ENCODE assay signal across 1 cellular context in the genomic region with DNA sequence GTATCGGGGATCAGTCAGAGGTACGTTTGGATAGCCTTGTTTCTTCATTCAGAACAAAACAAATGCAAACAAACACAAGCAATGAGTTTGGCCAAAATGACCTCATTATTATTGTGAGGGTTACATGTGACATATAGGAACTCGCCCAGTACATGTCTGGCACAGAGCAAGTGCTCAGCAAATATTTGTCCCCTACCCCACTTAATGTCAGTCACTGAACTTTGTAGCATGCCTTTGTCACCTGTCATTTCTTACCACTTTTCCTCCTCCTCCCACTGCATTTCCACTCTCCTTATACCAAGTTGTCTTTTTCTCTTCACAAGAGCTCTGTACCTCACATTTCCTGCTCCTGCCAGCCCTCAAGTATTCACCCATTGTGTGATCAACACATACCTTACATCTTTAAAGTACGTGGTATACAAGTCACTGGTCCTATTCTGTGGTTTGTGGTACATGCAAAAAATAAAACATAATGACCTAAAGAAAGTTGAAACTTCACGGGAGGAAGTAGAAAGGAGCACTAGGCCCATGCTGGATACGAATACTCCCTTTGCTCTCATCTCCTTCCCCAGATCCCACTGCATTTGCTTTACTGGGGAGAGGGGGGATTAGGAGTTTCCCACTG.
TF ChIP-seq lines count a peak whose summit lies in the region.

No MANE protein-coding gene starts in this region.

TF ChIP-seq in HepG2, 621 proteins besides CTCF, POLR2A, EP300 and RAD21:
- TF ChIP-seq, protein P1, sequence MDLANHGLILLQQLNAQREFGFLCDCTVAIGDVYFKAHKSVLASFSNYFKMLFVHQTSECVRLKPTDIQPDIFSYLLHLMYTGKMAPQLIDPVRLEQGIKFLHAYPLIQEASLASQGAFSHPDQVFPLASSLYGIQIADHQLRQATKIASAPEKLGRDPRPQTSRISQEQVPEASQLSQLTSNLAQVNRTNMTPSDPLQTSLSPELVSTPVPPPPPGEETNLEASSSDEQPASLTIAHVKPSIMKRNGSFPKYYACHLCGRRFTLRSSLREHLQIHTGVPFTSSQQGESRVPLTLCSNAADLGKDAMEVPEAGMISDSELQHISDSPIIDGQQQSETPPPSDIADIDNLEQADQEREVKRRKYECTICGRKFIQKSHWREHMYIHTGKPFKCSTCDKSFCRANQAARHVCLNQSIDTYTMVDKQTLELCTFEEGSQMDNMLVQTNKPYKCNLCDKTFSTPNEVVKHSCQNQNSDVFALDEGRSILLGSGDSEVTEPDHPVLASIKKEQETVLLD (CRISPR knock-in tag; IDR thresholded peaks at IDR 0.05; ENCODE audit: low read depth), result no peak
- TF ChIP-seq ATF7 (IDR thresholded peaks at IDR 0.05) (0 out of 2 replicates have a peak, but pooled peaks have one; percentile 22), ATF7 (CRISPR knock-in tag; IDR thresholded peaks at IDR 0.05) (no peak), JDP2 (CRISPR knock-in tag; IDR thresholded peaks at IDR 0.05; ENCODE audit: borderline replicate concordance) (no peak), ZNF564 (CRISPR knock-in tag; IDR thresholded peaks at IDR 0.05) (no peak), MEIS2 (CRISPR knock-in tag; IDR thresholded peaks at IDR 0.05) (no peak)
- TF ChIP-seq, protein P2, sequence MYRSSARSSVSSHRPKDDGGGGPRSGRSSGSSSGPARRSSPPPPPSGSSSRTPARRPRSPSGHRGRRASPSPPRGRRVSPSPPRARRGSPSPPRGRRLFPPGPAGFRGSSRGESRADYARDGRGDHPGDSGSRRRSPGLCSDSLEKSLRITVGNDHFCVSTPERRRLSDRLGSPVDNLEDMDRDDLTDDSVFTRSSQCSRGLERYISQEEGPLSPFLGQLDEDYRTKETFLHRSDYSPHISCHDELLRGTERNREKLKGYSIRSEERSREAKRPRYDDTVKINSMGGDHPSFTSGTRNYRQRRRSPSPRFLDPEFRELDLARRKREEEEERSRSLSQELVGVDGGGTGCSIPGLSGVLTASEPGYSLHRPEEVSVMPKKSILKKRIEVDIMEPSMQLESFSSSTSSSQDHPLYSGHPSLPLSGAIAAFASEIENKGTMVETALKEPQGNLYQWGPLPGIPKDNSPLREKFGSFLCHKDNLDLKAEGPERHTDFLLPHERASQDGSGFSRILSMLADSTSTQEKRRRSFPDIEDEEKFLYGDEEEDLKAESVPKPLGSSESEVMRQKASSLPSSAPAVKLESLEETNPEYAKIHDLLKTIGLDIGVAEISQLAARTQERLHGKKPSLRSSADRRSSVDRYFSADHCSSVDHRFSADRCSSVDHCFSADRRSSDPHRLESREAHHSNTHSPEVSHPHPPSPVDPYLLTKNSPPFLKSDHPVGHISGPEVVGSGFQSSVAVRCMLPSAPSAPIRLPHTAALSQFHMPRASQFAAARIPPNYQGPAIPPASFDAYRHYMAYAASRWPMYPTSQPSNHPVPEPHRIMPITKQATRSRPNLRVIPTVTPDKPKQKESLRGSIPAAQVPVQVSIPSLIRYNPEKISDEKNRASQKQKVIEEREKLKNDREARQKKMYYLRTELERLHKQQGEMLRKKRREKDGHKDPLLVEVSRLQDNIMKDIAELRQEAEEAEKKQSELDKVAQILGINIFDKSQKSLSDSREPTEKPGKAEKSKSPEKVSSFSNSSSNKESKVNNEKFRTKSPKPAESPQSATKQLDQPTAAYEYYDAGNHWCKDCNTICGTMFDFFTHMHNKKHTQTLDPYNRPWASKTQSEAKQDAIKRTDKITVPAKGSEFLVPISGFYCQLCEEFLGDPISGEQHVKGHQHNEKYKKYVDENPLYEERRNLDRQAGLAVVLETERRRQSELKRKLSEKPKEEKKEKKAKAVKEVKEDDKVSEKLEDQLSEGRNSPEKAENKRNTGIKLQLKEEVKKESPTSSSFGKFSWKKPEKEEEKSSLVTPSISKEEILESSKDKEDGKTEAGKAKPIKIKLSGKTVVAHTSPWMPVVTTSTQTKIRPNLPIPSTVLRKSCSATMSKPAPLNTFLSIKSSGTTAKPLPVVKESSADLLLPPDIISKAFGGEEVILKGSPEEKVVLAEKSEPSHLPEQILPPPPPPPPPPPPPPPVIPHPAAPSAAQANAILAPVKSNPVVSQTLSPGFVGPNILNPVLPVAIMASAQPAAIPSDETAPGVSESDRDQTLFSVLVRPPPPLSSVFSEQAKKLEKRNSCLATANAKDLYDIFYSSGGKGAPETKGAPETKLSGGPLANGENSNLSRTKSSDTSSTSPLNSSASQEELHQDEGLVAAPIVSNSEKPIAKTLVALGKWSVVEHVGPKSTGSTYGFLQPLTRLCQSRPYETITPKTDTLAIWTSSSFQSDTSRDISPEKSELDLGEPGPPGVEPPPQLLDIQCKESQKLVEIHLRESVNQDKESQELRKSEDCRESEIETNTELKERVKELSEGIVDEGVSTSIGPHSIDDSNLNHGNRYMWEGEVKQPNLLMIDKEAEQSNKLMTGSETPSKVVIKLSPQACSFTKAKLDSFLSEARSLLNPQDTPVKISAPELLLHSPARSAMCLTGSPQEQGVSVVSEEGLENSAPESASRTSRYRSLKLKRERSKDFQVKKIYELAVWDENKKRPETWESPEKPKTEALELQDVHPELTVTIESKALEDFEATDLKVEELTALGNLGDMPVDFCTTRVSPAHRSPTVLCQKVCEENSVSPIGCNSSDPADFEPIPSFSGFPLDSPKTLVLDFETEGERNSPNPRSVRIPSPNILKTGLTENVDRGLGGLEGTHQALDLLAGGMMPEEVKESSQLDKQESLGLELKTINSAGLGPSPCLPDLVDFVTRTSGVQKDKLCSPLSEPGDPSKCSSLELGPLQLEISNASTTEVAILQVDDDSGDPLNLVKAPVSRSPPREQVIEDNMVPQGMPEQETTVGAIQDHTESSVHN (CRISPR knock-in tag; IDR thresholded peaks at IDR 0.05), result no peak
